ENCODE assay signal across 2 cellular contexts in genomic region chr7:122758501-122758900, GRCh38.
TF ChIP-seq lines count a peak whose summit lies in the region.

No MANE protein-coding gene starts in this region.

TF ChIP-seq in GM23338, 12 proteins besides CTCF, POLR2A, EP300 and RAD21 (continued from another document):
- TF ChIP-seq REST (IDR thresholded peaks at IDR 0.05; ENCODE audit: unreplicated experiment) = no peak
- TF ChIP-seq EZH2 (IDR thresholded peaks at IDR 0.05; ENCODE audit: low read depth, unreplicated experiment) = no peak
TF ChIP-seq in GM23338: peak in this region for 0.

TF ChIP-seq in WTC11, 78 proteins besides CTCF, POLR2A, EP300 and RAD21 (continued from another document):
- TF ChIP-seq FOXP4 (CRISPR knock-in tag; IDR thresholded peaks at IDR 0.05) (no peak), ATF2 (CRISPR knock-in tag; IDR thresholded peaks at IDR 0.05; ENCODE audit: borderline replicate concordance, low read depth) (no peak)
